In the genomic region with DNA sequence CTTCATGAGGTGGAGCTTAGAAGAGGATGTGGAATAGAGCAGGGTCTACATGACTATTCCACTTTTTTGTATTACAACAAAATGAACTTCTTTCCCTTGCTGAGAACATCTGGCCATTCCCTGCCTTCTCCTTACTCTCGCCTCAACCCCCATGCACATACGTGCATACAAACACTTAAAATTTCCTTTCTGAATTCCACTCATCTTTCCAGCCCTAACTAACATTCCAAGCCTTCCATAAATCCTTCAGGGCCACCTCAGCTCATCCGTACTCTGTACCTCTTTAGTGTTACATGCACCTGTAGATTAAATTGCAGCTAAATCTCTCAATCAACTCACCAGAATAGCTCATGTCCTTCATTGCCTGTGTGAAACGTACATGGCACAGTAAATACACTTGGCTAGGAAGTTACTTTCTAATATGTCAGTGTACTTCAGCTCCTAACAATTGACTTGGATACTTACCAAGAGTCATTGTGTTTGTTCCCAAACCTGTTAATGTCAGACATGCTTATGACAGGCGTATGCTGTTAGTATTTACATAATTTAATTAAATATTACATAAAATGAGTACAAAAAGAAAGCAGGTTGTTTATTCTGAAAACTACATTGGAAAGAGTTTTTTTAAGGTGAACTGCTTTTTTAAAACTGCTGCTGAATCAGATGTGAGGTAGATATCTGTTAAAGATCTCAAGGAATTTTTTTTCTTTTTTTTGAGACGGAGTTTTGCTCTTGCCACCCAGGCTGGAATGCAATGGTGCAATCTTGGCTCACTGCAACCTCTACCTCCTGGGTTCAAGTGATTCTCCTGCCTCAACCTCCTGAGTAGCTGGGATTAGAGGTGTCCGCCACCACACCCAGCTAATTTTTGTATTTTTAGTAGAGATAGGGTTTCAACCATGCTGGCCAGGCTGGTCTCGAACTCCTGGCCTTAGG, we compare ENCODE assay signal across 29 cellular contexts. TPM values are rescaled to one million over a fixed set of nuclear protein-coding genes. Genes with fewer than 3 reads are reported as not detected.
DNase-seq lines count a peak whose midpoint lies in the region; ATAC-seq and TF ChIP-seq lines count a peak whose summit lies in the region.
"Had no signal": no experiment of that assay in that cellular context is flagged by ENCODE, and none has a peak within 500 bp of the region (broad histone marks: within the 10 kb centered on the region; RNA-seq: fewer than 3 reads in every experiment).

No MANE protein-coding gene starts in this region.

- H3K4me1 ChIP-seq in gastrocnemius medialis: peaks cover 0 to 6% of the 10 kb centered on the region in 2 donors
- H3K4me1 ChIP-seq: ascending aorta; BLaER1 treated with 17β-estradiol and CSF1 and Interleukin-3, amounts not matched to agents 10 nM and 100 nM; Caco-2 had no signal

- H3K27ac Mint-ChIP-seq in neural crest cell (ENCODE audit: unreplicated experiment): peak overlapping the region; percentile 10
- H3K27ac Mint-ChIP-seq in activated CD4-positive, alpha-beta memory T cell treated with anti-CD3 and anti-CD28 coated beads, Interleukin-2, amount 10 ng/mL, durations not matched to agents 7 days and 5 days: no peak overlapping the region
- H3K27ac Mint-ChIP-seq in CD14-positive monocyte: no peak overlapping the region
- H3K27ac Mint-ChIP-seq: activated CD4-positive, alpha-beta T cell treated with anti-CD3 and anti-CD28 coated beads, Interleukin-2, amount 10 ng/mL, durations not matched to agents 24 days and 14 days; natural killer cell treated with Interleukin-12 subunit alpha and Interleukin-12 subunit beta and Interleukin-15 and Interleukin-18, amount 100 ng/mL, for 72 hours; stimulated activated effector memory CD8-positive, alpha-beta T cell treated with anti-CD3 and anti-CD28 coated beads, Interleukin-12 subunit alpha, Interleukin-12 subunit beta, amount 100 ng/mL, for 72 hours; WTC11 had no signal

- POLR2A ChIA-PET in activated CD4-positive, alpha-beta memory T cell treated with anti-CD3 and anti-CD28 coated beads, Interleukin-2, amount 10 ng/mL, durations not matched to agents 7 days and 5 days (lab: Charles Lee): no interaction called here

- no peaks in the 10 kb centered on the region for H3K27me3 ChIP-seq in gastrocnemius medialis
- H3K27me3 ChIP-seq: ascending aorta; BLaER1 treated with 17β-estradiol and CSF1 and Interleukin-3, amounts not matched to agents 10 nM and 100 nM; upper lobe of left lung had no signal

- H3K4me3 ChIP-seq in gastrocnemius medialis: no peak overlapping the region
- H3K4me3 ChIP-seq: ascending aorta; BLaER1 treated with 17β-estradiol and CSF1 and Interleukin-3, amounts not matched to agents 10 nM and 100 nM; coronary artery; upper lobe of left lung had no signal

- no peaks in the 10 kb centered on the region for H3K4me1 Mint-ChIP-seq in neural crest cell
- H3K4me1 Mint-ChIP-seq in activated CD4-positive, alpha-beta memory T cell treated with anti-CD3 and anti-CD28 coated beads, Interleukin-2, amount 10 ng/mL, durations not matched to agents 7 days and 5 days: peaks cover 5% of the 10 kb centered on the region
- H3K4me1 Mint-ChIP-seq in CD14-positive monocyte: no peaks in the 10 kb centered on the region
- H3K4me1 Mint-ChIP-seq: stimulated activated effector memory CD8-positive, alpha-beta T cell treated with anti-CD3 and anti-CD28 coated beads, Interleukin-12 subunit alpha, Interleukin-12 subunit beta, amount 100 ng/mL, for 72 hours had no signal

- H3K36me3 ChIP-seq in gastrocnemius medialis: no peaks in the 10 kb centered on the region
- H3K36me3 ChIP-seq: ascending aorta; BLaER1 treated with 17β-estradiol and CSF1 and Interleukin-3, amounts not matched to agents 10 nM and 100 nM; upper lobe of left lung had no signal

- intact Hi-C loops in gastrocnemius medialis (cut with DNase I; ENCODE audit: low total_unique reads): no loop called here
- intact Hi-C loops in CD14-positive monocyte (cut with micrococcal nuclease): no loop called here

- H3K4me3 Mint-ChIP-seq in neural crest cell: no peak overlapping the region
- H3K4me3 Mint-ChIP-seq in activated CD4-positive, alpha-beta memory T cell treated with anti-CD3 and anti-CD28 coated beads, Interleukin-2, amount 10 ng/mL, durations not matched to agents 7 days and 5 days: no peak overlapping the region
- no peak overlapping the region for H3K4me3 Mint-ChIP-seq in CD14-positive monocyte
- H3K4me3 Mint-ChIP-seq: activated CD4-positive, alpha-beta T cell treated with anti-CD3 and anti-CD28 coated beads, Interleukin-2, amount 10 ng/mL, durations not matched to agents 24 days and 14 days; natural killer cell treated with Interleukin-12 subunit alpha and Interleukin-12 subunit beta and Interleukin-15 and Interleukin-18, amount 100 ng/mL, for 72 hours; stimulated activated effector memory CD8-positive, alpha-beta T cell treated with anti-CD3 and anti-CD28 coated beads, Interleukin-12 subunit alpha, Interleukin-12 subunit beta, amount 100 ng/mL, for 72 hours; WTC11 had no signal

- H3K9me3 ChIP-seq in gastrocnemius medialis: no peaks in the 10 kb centered on the region
- H3K9me3 ChIP-seq: Caco-2 had no signal

- peak; percentile 32 for ATAC-seq in esophagus mucosa
- no peak for ATAC-seq in gastrocnemius medialis
- ATAC-seq: natural killer cell treated with Interleukin-12 subunit alpha and Interleukin-12 subunit beta and Interleukin-15 and Interleukin-18, amount 100 ng/mL, for 72 hours; WTC11 had no signal

- H3K27me3 Mint-ChIP-seq in neural crest cell (ENCODE audit: low read depth): no peaks in the 10 kb centered on the region
- no peaks in the 10 kb centered on the region for H3K27me3 Mint-ChIP-seq in activated CD4-positive, alpha-beta memory T cell treated with anti-CD3 and anti-CD28 coated beads, Interleukin-2, amount 10 ng/mL, durations not matched to agents 7 days and 5 days
- H3K27me3 Mint-ChIP-seq in CD14-positive monocyte (ENCODE audit: low read depth in 3 of 3): peaks cover 0 to 2% (median 2%) of the 10 kb centered on the region in 3 donors
- H3K27me3 Mint-ChIP-seq: activated CD4-positive, alpha-beta T cell treated with anti-CD3 and anti-CD28 coated beads, Interleukin-2, amount 10 ng/mL, durations not matched to agents 24 days and 14 days; natural killer cell treated with Interleukin-12 subunit alpha and Interleukin-12 subunit beta and Interleukin-15 and Interleukin-18, amount 100 ng/mL, for 72 hours had no signal

- peaks cover 4% of the 10 kb centered on the region for H3K9me3 Mint-ChIP-seq in neural crest cell
- no peaks in the 10 kb centered on the region for H3K9me3 Mint-ChIP-seq in activated CD4-positive, alpha-beta memory T cell treated with anti-CD3 and anti-CD28 coated beads, Interleukin-2, amount 10 ng/mL, durations not matched to agents 7 days and 5 days
- H3K9me3 Mint-ChIP-seq in CD14-positive monocyte: peaks cover 0 to 5% (median 2%) of the 10 kb centered on the region in 7 donors
- H3K9me3 Mint-ChIP-seq: activated CD4-positive, alpha-beta T cell treated with anti-CD3 and anti-CD28 coated beads, Interleukin-2, amount 10 ng/mL, durations not matched to agents 24 days and 14 days; stimulated activated effector memory CD8-positive, alpha-beta T cell treated with anti-CD3 and anti-CD28 coated beads, Interleukin-12 subunit alpha, Interleukin-12 subunit beta, amount 100 ng/mL, for 72 hours had no signal

- TF ChIP-seq POLR2A in gastrocnemius medialis (IDR thresholded peaks at IDR 0.05): no peak

- TF ChIP-seq CTCF in neural crest cell (conservative IDR thresholded peaks at IDR 0.05) (no peak), gastrocnemius medialis (IDR thresholded peaks at IDR 0.05 in 4 of 5, conservative IDR thresholded peaks at IDR 0.05 in 1 of 5) (no peak), CD14-positive monocyte (IDR thresholded peaks at IDR 0.05) (no peak)

- H3K36me3 Mint-ChIP-seq in neural crest cell (ENCODE audit: low read depth) (no peaks in the 10 kb centered on the region), CD14-positive monocyte (no peaks in the 10 kb centered on the region)
- H3K36me3 Mint-ChIP-seq in activated CD4-positive, alpha-beta memory T cell treated with anti-CD3 and anti-CD28 coated beads, Interleukin-2, amount 10 ng/mL, durations not matched to agents 7 days and 5 days (ENCODE audit: low read depth): no peaks in the 10 kb centered on the region
- H3K36me3 Mint-ChIP-seq: natural killer cell treated with Interleukin-12 subunit alpha and Interleukin-12 subunit beta and Interleukin-15 and Interleukin-18, amount 100 ng/mL, for 72 hours; stimulated activated effector memory CD8-positive, alpha-beta T cell treated with anti-CD3 and anti-CD28 coated beads, Interleukin-12 subunit alpha, Interleukin-12 subunit beta, amount 100 ng/mL, for 72 hours; WTC11 had no signal

- CTCF ChIA-PET in activated CD4-positive, alpha-beta memory T cell treated with anti-CD3 and anti-CD28 coated beads, Interleukin-2, amount 10 ng/mL, durations not matched to agents 7 days and 5 days (lab: Charles Lee): interaction anchor here (0.6 kb wide), 1 partner anchor 91 kb away, joined by 3 read pairs; no protein-coding TSS in a partner anchor

- no peak overlapping the region for H3K27ac ChIP-seq in gastrocnemius medialis
- H3K27ac ChIP-seq: ascending aorta; BLaER1 treated with 17β-estradiol and CSF1 and Interleukin-3, amounts not matched to agents 10 nM and 100 nM; coronary artery had no signal

- DNase-seq in EH (ENCODE audit: low read depth): peak; percentile 20
- DNase-seq in NCI-H1105 treated with DMSO at 0.1 percent for 48 hours (lab: John Stamatoyannopoulos, UW): peak; percentile 67
- DNase-seq in neural crest cell (ENCODE audit: low read depth, low spot score): no peak
- DNase-seq in SHP77 (lab: John Stamatoyannopoulos, UW): no peak
- no peak for DNase-seq in gastrocnemius medialis
- no peak for DNase-seq in activated CD4-positive, alpha-beta memory T cell treated with anti-CD3 and anti-CD28 coated beads, Interleukin-2, amount 10 ng/mL, durations not matched to agents 7 days and 5 days
- DNase-seq in CD14-positive monocyte (ENCODE audit: low spot score): no peak
- DNase-seq: activated CD4-positive, alpha-beta T cell treated with anti-CD3 and anti-CD28 coated beads, Interleukin-2, amount 10 ng/mL, durations not matched to agents 24 days and 14 days; activated effector memory CD4-positive, alpha-beta T cell treated with Interleukin-2 at 50 U/mL for 16 hours; activated T-cell treated with anti-CD3 and anti-CD28 coated beads, Interleukin-2, amount 50 U/mL, for 1 hour; Caco-2; erythroblast; GDM1; glutamatergic neuron; HCEC 1CT; islet precursor cell; NCI-H1048; NCI-H1930; NCI-H446; NCI-H748 treated with DMSO at 0.1 percent for 48 hours; T1000; upper lobe of left lung had no signal

- in situ Hi-C loops in gastrocnemius medialis (cut with MboI; ENCODE audit: low sequenced_read_pairs in 4 of 4): no loop called here

RNA-seq across cellular contexts. Expression of a gene that starts 55.7 kb away (rescaled TPM):
- total RNA-seq in esophagus mucosa (1.0 TPM), neural crest cell (5.9 and 6.8 TPM in 2 replicates), gastrocnemius medialis (1 to 10 TPM; 3.9 to 6.7 (median 4.2) TPM)
- under 1 TPM; 0.33 to 0.35 TPM for total RNA-seq in activated CD4-positive, alpha-beta memory T cell treated with anti-CD3 and anti-CD28 coated beads, Interleukin-2, amount 10 ng/mL, durations not matched to agents 7 days and 5 days
- not detected for polyA plus RNA-seq in CD14-positive monocyte

Comparison
In these comparisons a context has a peak if more than half of its experiments do, and no peak if none do; other contexts are left out.
1. DNase-seq: peak in EH (single experiment) and NCI-H1105 treated with DMSO at 0.1 percent for 48 hours (single experiment); none in neural crest cell (single experiment), SHP77 (0 of 2), gastrocnemius medialis (0 of 2), activated CD4-positive, alpha-beta memory T cell treated with anti-CD3 and anti-CD28 coated beads, Interleukin-2, amount 10 ng/mL, durations not matched to agents 7 days and 5 days (single experiment) and CD14-positive monocyte (single experiment).